15 cellular contexts compared by ENCODE assay signal in genomic region chr12:95115641-95116040, GRCh38.
"Had no signal": no experiment of that assay in that cellular context is flagged by ENCODE, and none has a peak within 500 bp of the region (broad histone marks: within the 10 kb centered on the region; RNA-seq: fewer than 3 reads in every experiment).

No MANE protein-coding gene starts in this region.

- H3K36me3 ChIP-seq: thyroid gland had no signal

- DNase-seq: activated CD4-positive, alpha-beta T cell treated with anti-CD3 and anti-CD28 coated beads, Interleukin-2, amount 50 U/mL, for 1 hour; activated CD4-positive, CD25-positive, alpha-beta regulatory T cell; activated T-cell treated with anti-CD3 and anti-CD28 coated beads for 4 hours; amniotic stem cell; body of pancreas; cerebellar nuclear complex; dermis blood vessel endothelial cell; T-helper 2 cell; thyroid gland had no signal

- H3K4me3 ChIP-seq: body of pancreas, skin epidermis, thyroid gland, vagina had no signal

- H3K36me3 Mint-ChIP-seq: activated naive CD4-positive, alpha-beta T cell treated with anti-CD3 and anti-CD28 coated beads, Interleukin-2, amount 50 U/mL, for 24 hours had no signal

- H3K27me3 ChIP-seq: body of pancreas, thyroid gland, vagina had no signal

- H3K9me3 Mint-ChIP-seq: activated naive CD4-positive, alpha-beta T cell treated with anti-CD3 and anti-CD28 coated beads, Interleukin-2, amount 50 U/mL, for 24 hours; memory B cell; nephron had no signal

- ATAC-seq: body of pancreas, left lobe of liver had no signal

- H3K4me3 Mint-ChIP-seq: activated naive CD4-positive, alpha-beta T cell treated with anti-CD3 and anti-CD28 coated beads, Interleukin-2, amount 50 U/mL, for 24 hours; memory B cell; nephron had no signal

- H3K9me3 ChIP-seq: body of pancreas, thyroid gland, vagina had no signal

- H3K4me1 Mint-ChIP-seq: memory B cell had no signal

- H3K27ac Mint-ChIP-seq: activated naive CD4-positive, alpha-beta T cell treated with anti-CD3 and anti-CD28 coated beads, Interleukin-2, amount 50 U/mL, for 24 hours; memory B cell had no signal

- H3K27me3 Mint-ChIP-seq: activated naive CD4-positive, alpha-beta T cell treated with anti-CD3 and anti-CD28 coated beads, Interleukin-2, amount 50 U/mL, for 24 hours; memory B cell had no signal

- H3K27ac ChIP-seq: thyroid gland, vagina had no signal
